ENCODE assay signal across 8 cellular contexts in the genomic region with DNA sequence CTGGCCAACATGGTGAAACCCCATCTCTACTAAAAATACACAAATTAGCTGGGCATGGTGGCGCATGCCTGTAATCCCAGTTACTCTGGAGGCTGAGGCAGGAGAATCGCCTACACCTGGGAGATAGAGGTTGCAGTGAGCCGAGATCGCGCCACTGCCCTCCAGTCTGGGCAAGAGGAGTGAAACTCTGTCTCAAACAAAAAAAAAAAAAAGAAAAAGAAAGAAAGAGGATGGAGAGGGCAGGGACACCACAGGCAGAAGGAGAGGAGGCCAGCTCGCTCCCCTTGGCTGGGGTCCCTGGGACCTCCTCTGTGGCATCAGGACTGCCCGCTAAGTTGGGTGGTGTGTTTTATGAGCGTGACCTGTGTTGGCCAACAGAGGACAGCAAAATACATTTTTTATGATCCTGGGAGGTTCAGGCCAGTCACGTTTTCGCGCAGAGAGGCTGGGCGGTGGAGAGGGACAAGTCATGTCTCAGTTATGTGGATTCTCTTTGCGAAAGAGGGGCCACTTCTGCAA.
A peak's percentile ranks its signal among the peaks of the same experiment; 100 is the strongest.
DNase-seq lines count a peak whose midpoint lies in the region; ATAC-seq and TF ChIP-seq lines count a peak whose summit lies in the region.

No MANE protein-coding gene starts in this region.

- TF ChIP-seq CTCF in 22Rv1 (IDR thresholded peaks at IDR 0.05) (peak; percentile 78), GM10248 (IDR thresholded peaks at IDR 0.05; ENCODE audit: control extremely low read depth, extremely low read depth, low read depth, missing control alignments) (peak; percentile 87), ovary (IDR thresholded peaks at IDR 0.05) (peak; percentile 31 to 69 (median 68))

- intact Hi-C loops in head of caudate nucleus (cut with DNase I) (loop anchor here (10.0 kb wide), 1 partner anchor 224 kb away; no protein-coding TSS in a partner anchor), ovary (cut with DNase I) (loop anchor here in 3 of 4 donors (1.0 to 10.0 kb wide), 4 partner anchors 228 to 378 kb away; a partner anchor contains a TSS)

- TF ChIP-seq EP300 in ovary (IDR thresholded peaks at IDR 0.05) = no peak

- WGBS in ovary, 3 donors = 25 to 32% (median 28%) methylated on average over 13 of the region's 13 CpGs

- CTCF ChIA-PET in GM10248 (lab: Yijun Ruan, JAX) = interaction anchor here (0.6 to 3.8 kb wide), 15 partner anchors 9 to 381 kb away, joined by 3 to 20 read pairs (median 4); a partner anchor contains a TSS

- no peaks in the 10 kb centered on the region for H3K9me3 ChIP-seq in ovary

- POLR2A ChIA-PET in GM10248 (lab: Yijun Ruan, JAX) = interaction anchor here (1.1 kb wide), 1 partner anchor 14 kb away, joined by 3 read pairs; no protein-coding TSS in a partner anchor

- H3K4me1 ChIP-seq in ovary (ENCODE audit: insufficient read depth) = peaks cover 3% of the 10 kb centered on the region

- H3K27ac ChIP-seq in 22Rv1 (no peak overlapping the region), ovary (peak overlapping the region in 1 of 2 donors; percentile 1)

- DNase-seq in GM10248 (ENCODE audit: extremely low spot score) (peak; percentile 75), NCI-H748 treated with DMSO at 0.1 percent for 48 hours (lab: John Stamatoyannopoulos, UW) (peak; percentile 44), head of caudate nucleus (peak in 37 of 42 donors; percentile 25 to 84 (median 57)), ovary (peak; percentile 73 to 85 (median 77))
- peak; percentile 30 for DNase-seq in activated naive CD4-positive, alpha-beta T cell treated with anti-CD3 and anti-CD28 coated beads, Interleukin-2, amount 50 U/mL, for 16 hours

- no peak for TF ChIP-seq POLR2A in ovary (IDR thresholded peaks at IDR 0.05)

- peak overlapping the region; percentile 75 for H3K4me3 ChIP-seq in ovary

- H3K27me3 ChIP-seq in ovary = no peaks in the 10 kb centered on the region

- no peaks in the 10 kb centered on the region for H3K36me3 ChIP-seq in ovary

- peak; percentile 50 for ATAC-seq in HG03196 (IDR thresholded peaks at IDR 0.05; ENCODE audit: unreplicated experiment)
- no peak for ATAC-seq in HG03039 (IDR thresholded peaks at IDR 0.05; ENCODE audit: unreplicated experiment)
